8 cellular contexts compared by ENCODE assay signal in genomic region chr17:1648582-1649115, GRCh38. TPM values are rescaled to one million over a fixed set of nuclear protein-coding genes. Genes with fewer than 3 reads are reported as not detected.
DNase-seq lines count a peak whose midpoint lies in the region; ATAC-seq, FAIRE-seq and TF ChIP-seq lines count a peak whose summit lies in the region.

No MANE protein-coding gene starts in this region.

- H3K4me1 ChIP-seq in neuron (ENCODE audit: insufficient read depth, low read length): peaks cover 21% of the 10 kb centered on the region
- H3K4me1 ChIP-seq in stomach smooth muscle (ENCODE audit: control insufficient read depth, insufficient read depth, low read length): peaks cover 41% of the 10 kb centered on the region

- peak; percentile 55 for ATAC-seq in GM19455 (IDR thresholded peaks at IDR 0.05; ENCODE audit: unreplicated experiment)

- H3K9me3 ChIP-seq in neuron (ENCODE audit: low read length) (no peaks in the 10 kb centered on the region), stomach smooth muscle (ENCODE audit: control insufficient read depth in 2 of 2, low read length in 2 of 2) (no peaks in the 10 kb centered on the region)

- FAIRE-seq in RCC 7860 (lab: Jason Lieb, UNC): no peak

- H3K27me3 ChIP-seq in neuron (ENCODE audit: insufficient read depth, low read length): no peaks in the 10 kb centered on the region
- no peaks in the 10 kb centered on the region for H3K27me3 ChIP-seq in stomach smooth muscle (ENCODE audit: control insufficient read depth in 1 of 2, insufficient read depth in 2 of 2, low read length in 2 of 2)

- H3K27ac ChIP-seq in stomach smooth muscle (ENCODE audit: low read length): peak overlapping the region; percentile 93

- peak overlapping the region; percentile 24 for H2AFZ ChIP-seq in neuron (ENCODE audit: low read depth, low read length)

- peak overlapping the region; percentile 44 to 55 for H3K9ac ChIP-seq in stomach smooth muscle (ENCODE audit: low read length in 2 of 2)

- TF ChIP-seq CTCF in fibroblast of villous mesenchyme (IDR thresholded peaks at IDR 0.05; ENCODE audit: insufficient read depth, low read depth, low read length): peak; percentile 77

- H3K36me3 ChIP-seq in neuron (ENCODE audit: insufficient read depth, low read length) (peaks cover 39% of the 10 kb centered on the region), stomach smooth muscle (ENCODE audit: control insufficient read depth in 2 of 2, insufficient read depth in 2 of 2, low read length in 2 of 2) (peaks cover 28 to 30% of the 10 kb centered on the region in 2 donors)

- peak; percentile 40 for DNase-seq in COR-L47 (lab: John Stamatoyannopoulos, UW)
- peak; percentile 88 for DNase-seq in HT-29 (ENCODE audit: low spot score)
- DNase-seq in RCC 7860 (ENCODE audit: low spot score): peak; percentile 78
- DNase-seq in activated effector memory CD4-positive, alpha-beta T cell treated with Interleukin-2 at 50 U/mL for 16 hours: peak; percentile 90
- peak; percentile 96 for DNase-seq in fibroblast of villous mesenchyme (ENCODE audit: low read depth)

- peak overlapping the region; percentile 56 for H3K4me3 ChIP-seq in fibroblast of villous mesenchyme (ENCODE audit: low read depth, low read length)
- peak overlapping the region; percentile 33 for H3K4me3 ChIP-seq in neuron (ENCODE audit: low read length)
- H3K4me3 ChIP-seq in stomach smooth muscle (ENCODE audit: low read length in 2 of 2): peak overlapping the region; percentile 64 to 78

RNA-seq across cellular contexts. Expression of gene RILP, which starts 1.0 kb away (rescaled TPM):
- total RNA-seq in HT-29 (2014; rRNA removed; shearing (Covaris generic)): 13.1 and 13.3 TPM in 2 replicates
- total RNA-seq in fibroblast of villous mesenchyme: 7.4 and 9.1 TPM in 2 replicates

RNA-seq across cellular contexts. Expression of gene SCARF1, which starts 3.1 kb away (rescaled TPM):
- 0.89 and 1.3 TPM in 2 replicates for total RNA-seq in HT-29 (2014; rRNA removed; shearing (Covaris generic))
- 0.64 and 1.3 TPM in 2 replicates for total RNA-seq in fibroblast of villous mesenchyme

RNA-seq across cellular contexts. Expression of gene SLC43A2, which starts 20.0 kb away (rescaled TPM):
- 22.4 and 34.0 TPM in 2 replicates for total RNA-seq in HT-29 (2014; rRNA removed; shearing (Covaris generic))
- 3.5 and 8.6 TPM in 2 replicates for total RNA-seq in fibroblast of villous mesenchyme

RNA-seq across cellular contexts. Expression of gene PRPF8, which starts 36.0 kb away (rescaled TPM):
- total RNA-seq in HT-29 (2014; rRNA removed; shearing (Covaris generic)): 92.7 and 92.8 TPM in 2 replicates
- 107 and 117 TPM in 2 replicates for total RNA-seq in fibroblast of villous mesenchyme

Comparison
In these comparisons a context has a peak if more than half of its experiments do, and no peak if none do; other contexts are left out.
1. Peak in every context shown above with its lines: DNase-seq, ATAC-seq, H3K4me3 ChIP-seq and H3K27ac ChIP-seq.
2. DNase-seq: peak in every context shown above with its lines; median percentile 96 in fibroblast of villous mesenchyme; 90 in activated effector memory CD4-positive, alpha-beta T cell treated with Interleukin-2 at 50 U/mL for 16 hours; 88 in HT-29; 78 in RCC 7860; 40 in COR-L47.